10 cellular contexts compared by ENCODE assay signal in the genomic region with DNA sequence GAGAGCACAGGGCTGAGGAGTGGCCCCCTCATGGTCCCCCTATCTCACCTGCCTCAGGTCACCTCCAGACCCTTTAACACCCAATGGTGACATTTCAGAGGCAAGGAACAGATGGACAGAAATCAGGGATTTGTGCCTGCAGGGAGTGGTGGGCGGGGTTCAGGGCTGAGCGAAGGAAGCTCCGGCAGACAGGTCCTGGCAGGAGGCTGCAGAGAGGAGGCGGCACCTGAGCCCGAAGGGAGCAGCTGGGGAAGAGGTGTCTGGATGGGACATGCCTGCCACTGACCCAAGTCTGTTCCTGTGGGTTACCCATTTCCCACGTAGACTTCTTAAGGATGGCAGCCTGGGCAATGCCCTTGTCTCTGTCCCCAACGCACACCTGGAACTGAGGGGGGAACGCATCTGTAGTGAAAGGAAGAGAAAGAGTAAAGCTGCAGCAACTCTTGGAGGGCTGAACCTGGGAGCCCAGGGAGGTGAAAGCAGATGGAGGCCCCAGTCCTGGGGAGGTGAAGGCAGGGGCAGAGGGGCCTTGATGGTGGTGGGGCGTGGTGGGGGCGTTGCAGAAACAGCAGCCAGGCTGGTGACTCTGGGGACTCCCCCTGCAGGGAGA.
DNase-seq lines count a peak whose midpoint lies in the region; ATAC-seq and TF ChIP-seq lines count a peak whose summit lies in the region.
"Had no signal": no experiment of that assay in that cellular context is flagged by ENCODE, and none has a peak within 500 bp of the region (broad histone marks: within the 10 kb centered on the region; RNA-seq: fewer than 3 reads in every experiment).

No MANE protein-coding gene starts in this region.

- H3K4me3 ChIP-seq in astrocyte of the spinal cord (ENCODE audit: low read depth, low read length) (no peak overlapping the region), iPS-20b (ENCODE audit: low read length) (peak overlapping the region; percentile 40; the same call in 1 of the 2 replicates), thoracic aorta (no peak overlapping the region)
- H3K4me3 ChIP-seq: dorsolateral prefrontal cortex had no signal

- H3K27me3 ChIP-seq in iPS-20b (ENCODE audit: insufficient read depth, low read length) (peaks cover 35% of the 10 kb centered on the region), thoracic aorta (replicated peaks; ENCODE audit: insufficient read depth) (no peaks in the 10 kb centered on the region)

- peak; percentile 0 for TF ChIP-seq CTCF in astrocyte of the spinal cord (IDR thresholded peaks at IDR 0.05; ENCODE audit: low read depth, low read length)
- no peak for TF ChIP-seq CTCF in thoracic aorta (IDR thresholded peaks at IDR 0.05)

- DNase-seq in HuH-7.5 (ENCODE audit: low spot score), result peak; percentile 67
- no peak for DNase-seq in astrocyte of the spinal cord (ENCODE audit: low read depth, low spot score)
- no peak for DNase-seq in thoracic aorta (ENCODE audit: low spot score)
- DNase-seq in SW480 (ENCODE audit: low spot score), result no peak
- DNase-seq in SIG-M5 (lab: John Stamatoyannopoulos, UW), result no peak
- DNase-seq: NCI-H345 had no signal

- ATAC-seq in thoracic aorta (ENCODE audit: insufficient number of reproducible peaks, low FRiP score, low read depth) (no peak), GM19455 (IDR thresholded peaks at IDR 0.05; ENCODE audit: unreplicated experiment) (no peak), HG03342 (IDR thresholded peaks at IDR 0.05; ENCODE audit: unreplicated experiment) (no peak)

- no peaks in the 10 kb centered on the region for H3K9me3 ChIP-seq in iPS-20b (ENCODE audit: insufficient read depth, low read depth, low read length)
- no peaks in the 10 kb centered on the region for H3K9me3 ChIP-seq in thoracic aorta

- peaks cover 12% of the 10 kb centered on the region for H3K4me1 ChIP-seq in iPS-20b (ENCODE audit: insufficient read depth, low read length)
- peaks cover 17 to 40% of the 10 kb centered on the region in 2 donors for H3K4me1 ChIP-seq in thoracic aorta (ENCODE audit: control insufficient read depth in 1 of 2, low read depth in 2 of 2)

- H3K36me3 ChIP-seq in iPS-20b (ENCODE audit: insufficient read depth, low read depth, low read length) (no peaks in the 10 kb centered on the region), thoracic aorta (no peaks in the 10 kb centered on the region)

- in situ Hi-C loops in astrocyte of the spinal cord (cut with HindIII; ENCODE audit: low sequenced_read_pairs), result no loop called here

- H3K9ac ChIP-seq in iPS-20b (ENCODE audit: low read depth, low read length), result peak overlapping the region; percentile 47; the same call in 1 of the 2 replicates

- H3K27ac ChIP-seq in iPS-20b (ENCODE audit: low read length) (no peak overlapping the region), thoracic aorta (peak overlapping the region; percentile 64 to 68)
- H3K27ac ChIP-seq: dorsolateral prefrontal cortex had no signal
